In the genomic region with DNA sequence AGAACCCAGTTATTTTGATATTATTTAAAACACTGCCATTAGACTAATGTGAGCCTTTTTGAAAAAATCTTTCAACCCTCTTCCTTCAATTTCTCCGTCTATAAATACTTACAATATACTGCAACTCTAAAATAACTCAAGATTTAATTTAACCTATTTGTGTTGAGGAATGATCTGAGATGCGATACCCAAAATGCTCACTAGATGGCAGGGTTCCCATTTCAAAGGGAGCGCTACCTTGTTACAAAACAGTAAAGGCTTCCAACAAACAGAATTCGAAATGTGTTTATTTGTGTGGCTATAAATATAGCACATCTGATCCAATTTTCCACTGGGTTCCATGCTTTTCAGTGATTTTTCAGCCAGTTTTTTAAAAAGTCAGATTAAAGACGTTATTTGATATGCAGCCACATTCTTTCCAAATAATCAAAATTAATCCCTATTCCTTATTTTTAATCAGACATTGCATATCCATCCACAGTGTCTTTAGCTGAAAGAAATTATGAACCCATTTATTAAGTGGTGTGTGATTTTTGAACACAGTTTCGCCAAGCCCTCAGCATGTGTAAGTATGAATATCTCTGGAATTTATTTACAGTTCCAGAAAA, we compare ENCODE assay signal across 1 cellular context.
TF ChIP-seq lines count a peak whose summit lies in the region.

No MANE protein-coding gene starts in this region.

TF ChIP-seq in H1, 55 proteins besides CTCF, POLR2A, EP300 and RAD21 (continued from another document):
- TF ChIP-seq CTBP2 (IDR thresholded peaks at IDR 0.05; ENCODE audit: borderline replicate concordance, insufficient read depth, insufficient read length, low read length) (no peak), CREB1 (IDR thresholded peaks at IDR 0.05) (no peak), BCL11A (IDR thresholded peaks at IDR 0.05; ENCODE audit: low read depth in 2 of 2, low read length in 2 of 2) (no peak), FOSL1 (IDR thresholded peaks at IDR 0.05; ENCODE audit: insufficient read depth, low read depth, low read length) (no peak), TEAD4 (IDR thresholded peaks at IDR 0.05; ENCODE audit: low read depth, low read length) (no peak), SIRT6 (IDR thresholded peaks at IDR 0.05; ENCODE audit: low read length) (no peak), MAX (IDR thresholded peaks at IDR 0.05) (no peak), HDAC2 (IDR thresholded peaks at IDR 0.05; ENCODE audit: borderline replicate concordance in 1 of 2, low read depth in 2 of 2, low read length in 2 of 2) (no peak), GTF2F1 (IDR thresholded peaks at IDR 0.05; ENCODE audit: borderline replicate concordance, low read depth, low read length) (no peak), TCF12 (IDR thresholded peaks at IDR 0.05; ENCODE audit: low read depth, low read length) (no peak), SP2 (IDR thresholded peaks at IDR 0.05; ENCODE audit: low read length) (no peak), POU5F1 (IDR thresholded peaks at IDR 0.05; ENCODE audit: low read depth, low read length) (no peak), SIN3A (conservative IDR thresholded peaks at IDR 0.05 in 1 of 2, IDR thresholded peaks at IDR 0.05 in 1 of 2; ENCODE audit: low read depth in 1 of 2, low read length in 2 of 2) (no peak), YY1 (IDR thresholded peaks at IDR 0.05; ENCODE audit: low read depth, low read length) (no peak), SP1 (IDR thresholded peaks at IDR 0.05; ENCODE audit: low read depth, low read length) (no peak), NANOG (IDR thresholded peaks at IDR 0.05; ENCODE audit: insufficient read depth, low read depth, low read length, poor library complexity, severe bottlenecking) (no peak), NRF1 (IDR thresholded peaks at IDR 0.05; ENCODE audit: low read depth, low read length) (no peak)
- TF ChIP-seq, protein P1, sequence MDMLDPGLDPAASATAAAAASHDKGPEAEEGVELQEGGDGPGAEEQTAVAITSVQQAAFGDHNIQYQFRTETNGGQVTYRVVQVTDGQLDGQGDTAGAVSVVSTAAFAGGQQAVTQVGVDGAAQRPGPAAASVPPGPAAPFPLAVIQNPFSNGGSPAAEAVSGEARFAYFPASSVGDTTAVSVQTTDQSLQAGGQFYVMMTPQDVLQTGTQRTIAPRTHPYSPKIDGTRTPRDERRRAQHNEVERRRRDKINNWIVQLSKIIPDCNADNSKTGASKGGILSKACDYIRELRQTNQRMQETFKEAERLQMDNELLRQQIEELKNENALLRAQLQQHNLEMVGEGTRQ (IDR thresholded peaks at IDR 0.05; ENCODE audit: low read length), result no peak
